ENCODE assay signal across 1 cellular context in genomic region chr9:130382086-130382485, GRCh38.
TF ChIP-seq lines count a peak whose summit lies in the region.

No MANE protein-coding gene starts in this region.

TF ChIP-seq in HepG2, 621 proteins besides CTCF, POLR2A, EP300 and RAD21 (continued from another document):
- no peak for TF ChIP-seq ZNF142 (CRISPR knock-in tag; IDR thresholded peaks at IDR 0.05)
- TF ChIP-seq ZNF878 (CRISPR knock-in tag; IDR thresholded peaks at IDR 0.05) = no peak
- TF ChIP-seq ZNF280B (CRISPR knock-in tag; IDR thresholded peaks at IDR 0.05; ENCODE audit: borderline replicate concordance) = no peak
- TF ChIP-seq TAF15 (IDR thresholded peaks at IDR 0.05; ENCODE audit: low read depth, low read length, poor library complexity, severe bottlenecking) = no peak
- TF ChIP-seq NCOA1 (CRISPR knock-in tag; IDR thresholded peaks at IDR 0.05) = no peak
- TF ChIP-seq CREB3 (CRISPR knock-in tag; IDR thresholded peaks at IDR 0.05) = no peak
- TF ChIP-seq ZNF503 (CRISPR knock-in tag; IDR thresholded peaks at IDR 0.05) = no peak
